8 cellular contexts compared by ENCODE assay signal in genomic region chr13:94674609-94675348, GRCh38. TPM values are rescaled to one million over a fixed set of nuclear protein-coding genes. Genes with fewer than 3 reads are reported as not detected.
DNase-seq lines count a peak whose midpoint lies in the region; ATAC-seq, FAIRE-seq and TF ChIP-seq lines count a peak whose summit lies in the region.

No MANE protein-coding gene starts in this region.

- H3K9me3 ChIP-seq in DND-41 (ENCODE audit: insufficient read depth, low read length, severe bottlenecking) (no peaks in the 10 kb centered on the region), GM12878 (replicated peaks; ENCODE audit: control insufficient read depth, insufficient read depth, low read length) (no peaks in the 10 kb centered on the region), left lung (no peaks in the 10 kb centered on the region)

- intact Hi-C loops in GM12878 (cut with micrococcal nuclease; ENCODE audit: unreplicated experiment), result loop anchor here (1.0 to 10.0 kb wide), 4 partner anchors 280 to 804 kb away; no protein-coding TSS in a partner anchor
- intact Hi-C loops in left lung (cut with DNase I), result no loop called here

- no peaks in the 10 kb centered on the region for H3K36me3 ChIP-seq in DND-41 (ENCODE audit: insufficient read depth, low read length)
- no peaks in the 10 kb centered on the region for H3K36me3 ChIP-seq in GM12878 (ENCODE audit: control insufficient read depth in 2 of 2, insufficient read depth in 2 of 2, low read length in 1 of 2)
- H3K36me3 ChIP-seq in left lung, result no peaks in the 10 kb centered on the region

- BruUV-seq in GM12878 (replicated peaks; lab: Mats Ljungman, UMichigan), result no TSS peak

- H3K79me2 ChIP-seq in DND-41 (ENCODE audit: insufficient read depth, low read length) (no peaks in the 10 kb centered on the region), GM12878 (ENCODE audit: control insufficient read depth, insufficient read depth, low read length) (no peaks in the 10 kb centered on the region)

- SMC1A ChIA-PET in GM12878 (lab: Charles Lee; ENCODE audit: uncharacterized antibody, unreplicated experiment), result interaction anchor here (0.6 to 2.0 kb wide), 9 partner anchors 13 to 802 kb away, joined by 3 to 16 read pairs (median 3); no protein-coding TSS in a partner anchor

- no peak for TF ChIP-seq POLR2A in GM12878 (IDR thresholded peaks at IDR 0.05; ENCODE audit: low read depth, low read length)

- in situ Hi-C loops in GM12878 (cut with MboI), result loop anchor here (10.0 kb wide), 2 partner anchors 730 to 800 kb away; no protein-coding TSS in a partner anchor

- no peak overlapping the region for H3K27ac ChIP-seq in DND-41 (ENCODE audit: low read length)
- H3K27ac ChIP-seq in GM12878 (ENCODE audit: control insufficient read depth, insufficient read depth), result no peak overlapping the region
- no peak overlapping the region for H3K27ac ChIP-seq in left lung

- H3K4me2 ChIP-seq in DND-41 (ENCODE audit: insufficient read depth, low read length) (no peak overlapping the region), GM12878 (ENCODE audit: control insufficient read depth, insufficient read depth) (no peak overlapping the region)

- DNase-seq in DND-41, result peak; percentile 62
- DNase-seq in LoVo (ENCODE audit: low spot score), result peak; percentile 45
- no peak for DNase-seq in GM12878 (ENCODE audit: low read depth, low spot score)
- DNase-seq in left lung, result no peak
- DNase-seq in stimulated activated CD8-positive, alpha-beta memory T cell treated with anti-CD3 and anti-CD28 coated beads, Interleukin-4, amount 100 ng/mL, for 1 hour (ENCODE audit: low read depth in 2 of 2, low spot score in 1 of 2), result peak; percentile 2 to 5
- DNase-seq in GF-D8 (lab: John Stamatoyannopoulos, UW), result no peak

- RAD21 ChIA-PET in GM12878 (lab: Charles Lee; ENCODE audit: unreplicated experiment), result interaction anchor here (5.7 kb wide), 1 partner anchor 729 kb away, joined by 36 read pairs; no protein-coding TSS in a partner anchor

- TF ChIP-seq RAD21 in GM12878 (IDR thresholded peaks at IDR 0.05; ENCODE audit: insufficient read depth, low read depth, low read length), result peak; percentile 68

- TF ChIP-seq CTCF in DND-41 (IDR thresholded peaks at IDR 0.05; ENCODE audit: borderline replicate concordance, extremely low read depth, low read length, poor library complexity, severe bottlenecking) (peak; percentile 74), GM12878 (IDR thresholded peaks at IDR 0.05 in 2 of 3, conservative IDR thresholded peaks at IDR 0.05 in 1 of 3; ENCODE audit: control insufficient read depth in 2 of 3, extremely low read depth in 1 of 3, insufficient read depth in 1 of 3, low read depth in 3 of 3, low read length in 3 of 3) (peak; percentile 73 to 80 (median 73)), left lung (IDR thresholded peaks at IDR 0.05) (peak; percentile 51 to 63)

- no peak for TF ChIP-seq EP300 in GM12878 (IDR thresholded peaks at IDR 0.05; ENCODE audit: borderline replicate concordance in 1 of 2, control insufficient read depth in 1 of 2, low read depth in 2 of 2, low read length in 2 of 2)

- peaks cover 2% of the 10 kb centered on the region for H3K27me3 ChIP-seq in DND-41 (ENCODE audit: insufficient read depth, low read length, poor library complexity)
- no peaks in the 10 kb centered on the region; a peak in 2 of 4 replicates for H3K27me3 ChIP-seq in GM12878 (replicated peaks in 1 of 2; ENCODE audit: control insufficient read depth in 2 of 2, insufficient read depth in 2 of 2, low read length in 1 of 2)
- peaks cover 0 to 10% of the 10 kb centered on the region in 2 donors for H3K27me3 ChIP-seq in left lung

- WGBS in GM12878 (ENCODE audit: insufficient coverage, insufficient replicate concordance, low lambda C conversion rate, missing lambda C conversion rate), result 9% methylated on average over 5 of the region's 5 CpGs

- H3K4me1 ChIP-seq in DND-41 (ENCODE audit: insufficient read depth, low read length) (no peaks in the 10 kb centered on the region), GM12878 (ENCODE audit: control insufficient read depth, insufficient read depth, low read length) (no peaks in the 10 kb centered on the region), left lung (no peaks in the 10 kb centered on the region)

- POLR2A ChIA-PET in GM12878 (lab: Charles Lee), result interaction anchor here (0.8 kb wide), 1 partner anchor 9 kb away, joined by 3 read pairs; no protein-coding TSS in a partner anchor

- peak; percentile 87 for ATAC-seq in DND-41 (ENCODE audit: insufficient read depth, low read depth)
- peak; percentile 79 for ATAC-seq in GM21390 (IDR thresholded peaks at IDR 0.05; ENCODE audit: unreplicated experiment)
- peak; percentile 76 for ATAC-seq in SK-N-SH treated with all-trans-retinoic acid at 6 μM for 48 hours
- ATAC-seq in GM12878, result peak; percentile 83
- ATAC-seq in left lung, result peak; percentile 78

- CTCF ChIA-PET in GM12878 (lab: Yijun Ruan, JAX), result interaction anchor here (0.7 to 6.2 kb wide), 21 partner anchors 9 to 805 kb away, joined by 3 to 47 read pairs (median 5); no protein-coding TSS in a partner anchor

- H4K20me1 ChIP-seq in DND-41 (ENCODE audit: insufficient read depth, low read length), result no peaks in the 10 kb centered on the region
- H4K20me1 ChIP-seq in GM12878 (ENCODE audit: control insufficient read depth, insufficient read depth), result no peaks in the 10 kb centered on the region

- H3K4me3 ChIP-seq in DND-41 (ENCODE audit: low read depth in 1 of 2, low read length in 2 of 2) (no peak overlapping the region), GM12878 (no peak overlapping the region), left lung (no peak overlapping the region)

- no peak overlapping the region for H2AFZ ChIP-seq in DND-41 (ENCODE audit: low read depth, low read length)
- H2AFZ ChIP-seq in GM12878 (ENCODE audit: control insufficient read depth, low read depth, low read length), result no peak overlapping the region

- FAIRE-seq in GM12878 (lab: Jason Lieb, UNC), result peak; percentile 70

- no peak overlapping the region for H3K9ac ChIP-seq in DND-41 (ENCODE audit: low read depth, low read length)
- H3K9ac ChIP-seq in GM12878 (ENCODE audit: control insufficient read depth, insufficient read depth, low read length), result no peak overlapping the region

TF ChIP-seq in SK-N-SH treated with all-trans-retinoic acid at 6 μM for 48 hours, 23 proteins besides CTCF, POLR2A, EP300 and RAD21:
- no peak for TF ChIP-seq BACH2 (CRISPR knock-in tag; IDR thresholded peaks at IDR 0.05; ENCODE audit: borderline replicate concordance)
- no peak for TF ChIP-seq ESRRG (CRISPR knock-in tag; IDR thresholded peaks at IDR 0.05)
- TF ChIP-seq PPARA (CRISPR knock-in tag; IDR thresholded peaks at IDR 0.05; ENCODE audit: borderline replicate concordance), result no peak

TF ChIP-seq in GM12878, 131 proteins besides CTCF, POLR2A, EP300 and RAD21:
- TF ChIP-seq SMC3 (IDR thresholded peaks at IDR 0.05; ENCODE audit: borderline replicate concordance, low read length) (peak; percentile 72; the same call in 1 of the 2 replicates), NRF1 (conservative IDR thresholded peaks at IDR 0.05; ENCODE audit: low read depth, low read length) (no peak)

RNA-seq across cellular contexts. Expression of gene SOX21, which starts 37.6 kb away (rescaled TPM):
- total RNA-seq in GM12878 (2013; cell fraction: nucleolus; rRNA removed), result not detected in 2 replicates
- total RNA-seq in GM12878 (2014; rRNA removed), result not detected in 2 replicates
- not detected in 2 replicates for total RNA-seq in GM12878 (2014; rRNA removed; fragmentation: Illumina TruSeq; extraction: Trizol)
- total RNA-seq in GM12878 (2021), result not detected in 2 replicates
- polyA plus RNA-seq in GM12878 (2011; ENCODE audit: low read depth), result not detected
- polyA plus RNA-seq in GM12878 (2011; rRNA removed), result not detected in 2 replicates
- polyA plus RNA-seq in GM12878 (2011; cell fraction: cytosol; rRNA removed), result not detected in 2 replicates
- polyA plus RNA-seq in GM12878 (2011; cell fraction: nucleus; rRNA removed), result not detected in 2 replicates
- polyA plus RNA-seq in GM12878 (2012), result not detected in 2 replicates
- not detected in 2 replicates for polyA plus RNA-seq in GM12878 (2014; fragmentation: Illumina TruSeq; extraction: Trizol)
- polyA plus RNA-seq in GM12878 (2014; fragmentation: Nextera tagmentation; extraction: Ambion mirVana), result not detected
- polyA plus RNA-seq in GM12878 (2014; rRNA removed), result not detected in 2 replicates
- not detected for polyA plus RNA-seq in GM12878 (2016; fragmentation: Nextera tagmentation; extraction: Ambion mirVana)
- not detected in 2 replicates for polyA minus RNA-seq in GM12878 (2011; rRNA and poly(A)+ RNA removed)
- not detected in 2 replicates for polyA minus RNA-seq in GM12878 (2011; cell fraction: cytosol; rRNA and poly(A)+ RNA removed)
- polyA minus RNA-seq in GM12878 (2011; cell fraction: nucleus; rRNA and poly(A)+ RNA removed), result not detected in 2 replicates
- under 1 TPM; 0.09 to 0.13 TPM for total RNA-seq in left lung

Comparison
In these comparisons a context has a peak if more than half of its experiments do, and no peak if none do; other contexts are left out.
1. DNase-seq: peak in DND-41 (single experiment), LoVo (single experiment) and stimulated activated CD8-positive, alpha-beta memory T cell treated with anti-CD3 and anti-CD28 coated beads, Interleukin-4, amount 100 ng/mL, for 1 hour (2 of 2); none in GM12878 (single experiment), left lung (0 of 2) and GF-D8 (single experiment).
2. Peak in every context shown above with its lines, with median percentiles within 50 percentile points of each other: ATAC-seq and CTCF ChIP-seq.